In the genomic region with DNA sequence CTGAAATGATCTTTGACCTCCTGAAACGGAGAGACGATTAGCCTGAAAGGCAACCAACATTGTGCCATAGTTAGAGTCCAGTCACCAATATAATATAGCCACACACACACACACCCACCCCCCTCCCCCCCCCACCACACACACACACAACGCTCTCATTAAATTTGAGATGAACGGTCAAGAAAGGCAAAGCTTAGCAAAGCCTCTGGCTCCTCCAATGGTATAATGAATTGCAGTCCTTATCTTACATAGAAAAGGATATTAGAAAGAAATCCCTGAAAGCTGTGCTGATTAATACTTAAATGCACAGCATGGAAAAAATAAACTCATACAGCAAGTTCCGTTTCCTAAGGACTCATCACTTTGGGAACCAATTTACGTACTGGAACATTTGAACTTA, we compare ENCODE assay signal across 1 cellular context.
TF ChIP-seq lines count a peak whose summit lies in the region.

No MANE protein-coding gene starts in this region.

TF ChIP-seq in H1, 55 proteins besides CTCF, POLR2A, EP300 and RAD21:
- TF ChIP-seq RNF2 (IDR thresholded peaks at IDR 0.05; ENCODE audit: borderline replicate concordance, low read depth, low read length, missing control alignments, poor library complexity, severe bottlenecking) (no peak), RXRA (IDR thresholded peaks at IDR 0.05; ENCODE audit: insufficient read depth, low read depth, low read length) (no peak), SIN3A (conservative IDR thresholded peaks at IDR 0.05 in 1 of 2, IDR thresholded peaks at IDR 0.05 in 1 of 2; ENCODE audit: low read depth in 1 of 2, low read length in 2 of 2) (no peak), BCL11A (IDR thresholded peaks at IDR 0.05; ENCODE audit: low read depth in 2 of 2, low read length in 2 of 2) (no peak), POLR2AphosphoS5 (IDR thresholded peaks at IDR 0.05; ENCODE audit: low read depth, low read length) (no peak), SRF (IDR thresholded peaks at IDR 0.05; ENCODE audit: low read depth, low read length) (no peak), CTBP2 (IDR thresholded peaks at IDR 0.05; ENCODE audit: borderline replicate concordance, insufficient read depth, insufficient read length, low read length) (no peak), KDM4A (IDR thresholded peaks at IDR 0.05; ENCODE audit: low read depth, low read length, severe bottlenecking) (no peak), BRCA1 (IDR thresholded peaks at IDR 0.05; ENCODE audit: low read depth, low read length) (no peak), CBX8 (IDR thresholded peaks at IDR 0.05; ENCODE audit: borderline replicate concordance, low read depth, low read length) (no peak), TAF1 (IDR thresholded peaks at IDR 0.05; ENCODE audit: low read depth, low read length) (no peak), CBX5 (IDR thresholded peaks at IDR 0.05; ENCODE audit: low read depth, low read length) (no peak), JUND (IDR thresholded peaks at IDR 0.05; ENCODE audit: low read length) (no peak), ZNF274 (IDR thresholded peaks at IDR 0.05; ENCODE audit: borderline replicate concordance, extremely low read depth, low read length) (no peak), SIX5 (IDR thresholded peaks at IDR 0.05; ENCODE audit: low read depth, low read length) (no peak), CHD2 (IDR thresholded peaks at IDR 0.05; ENCODE audit: low read length) (no peak), KDM1A (IDR thresholded peaks at IDR 0.05; ENCODE audit: borderline replicate concordance, low read length) (no peak)
- TF ChIP-seq, protein P1, sequence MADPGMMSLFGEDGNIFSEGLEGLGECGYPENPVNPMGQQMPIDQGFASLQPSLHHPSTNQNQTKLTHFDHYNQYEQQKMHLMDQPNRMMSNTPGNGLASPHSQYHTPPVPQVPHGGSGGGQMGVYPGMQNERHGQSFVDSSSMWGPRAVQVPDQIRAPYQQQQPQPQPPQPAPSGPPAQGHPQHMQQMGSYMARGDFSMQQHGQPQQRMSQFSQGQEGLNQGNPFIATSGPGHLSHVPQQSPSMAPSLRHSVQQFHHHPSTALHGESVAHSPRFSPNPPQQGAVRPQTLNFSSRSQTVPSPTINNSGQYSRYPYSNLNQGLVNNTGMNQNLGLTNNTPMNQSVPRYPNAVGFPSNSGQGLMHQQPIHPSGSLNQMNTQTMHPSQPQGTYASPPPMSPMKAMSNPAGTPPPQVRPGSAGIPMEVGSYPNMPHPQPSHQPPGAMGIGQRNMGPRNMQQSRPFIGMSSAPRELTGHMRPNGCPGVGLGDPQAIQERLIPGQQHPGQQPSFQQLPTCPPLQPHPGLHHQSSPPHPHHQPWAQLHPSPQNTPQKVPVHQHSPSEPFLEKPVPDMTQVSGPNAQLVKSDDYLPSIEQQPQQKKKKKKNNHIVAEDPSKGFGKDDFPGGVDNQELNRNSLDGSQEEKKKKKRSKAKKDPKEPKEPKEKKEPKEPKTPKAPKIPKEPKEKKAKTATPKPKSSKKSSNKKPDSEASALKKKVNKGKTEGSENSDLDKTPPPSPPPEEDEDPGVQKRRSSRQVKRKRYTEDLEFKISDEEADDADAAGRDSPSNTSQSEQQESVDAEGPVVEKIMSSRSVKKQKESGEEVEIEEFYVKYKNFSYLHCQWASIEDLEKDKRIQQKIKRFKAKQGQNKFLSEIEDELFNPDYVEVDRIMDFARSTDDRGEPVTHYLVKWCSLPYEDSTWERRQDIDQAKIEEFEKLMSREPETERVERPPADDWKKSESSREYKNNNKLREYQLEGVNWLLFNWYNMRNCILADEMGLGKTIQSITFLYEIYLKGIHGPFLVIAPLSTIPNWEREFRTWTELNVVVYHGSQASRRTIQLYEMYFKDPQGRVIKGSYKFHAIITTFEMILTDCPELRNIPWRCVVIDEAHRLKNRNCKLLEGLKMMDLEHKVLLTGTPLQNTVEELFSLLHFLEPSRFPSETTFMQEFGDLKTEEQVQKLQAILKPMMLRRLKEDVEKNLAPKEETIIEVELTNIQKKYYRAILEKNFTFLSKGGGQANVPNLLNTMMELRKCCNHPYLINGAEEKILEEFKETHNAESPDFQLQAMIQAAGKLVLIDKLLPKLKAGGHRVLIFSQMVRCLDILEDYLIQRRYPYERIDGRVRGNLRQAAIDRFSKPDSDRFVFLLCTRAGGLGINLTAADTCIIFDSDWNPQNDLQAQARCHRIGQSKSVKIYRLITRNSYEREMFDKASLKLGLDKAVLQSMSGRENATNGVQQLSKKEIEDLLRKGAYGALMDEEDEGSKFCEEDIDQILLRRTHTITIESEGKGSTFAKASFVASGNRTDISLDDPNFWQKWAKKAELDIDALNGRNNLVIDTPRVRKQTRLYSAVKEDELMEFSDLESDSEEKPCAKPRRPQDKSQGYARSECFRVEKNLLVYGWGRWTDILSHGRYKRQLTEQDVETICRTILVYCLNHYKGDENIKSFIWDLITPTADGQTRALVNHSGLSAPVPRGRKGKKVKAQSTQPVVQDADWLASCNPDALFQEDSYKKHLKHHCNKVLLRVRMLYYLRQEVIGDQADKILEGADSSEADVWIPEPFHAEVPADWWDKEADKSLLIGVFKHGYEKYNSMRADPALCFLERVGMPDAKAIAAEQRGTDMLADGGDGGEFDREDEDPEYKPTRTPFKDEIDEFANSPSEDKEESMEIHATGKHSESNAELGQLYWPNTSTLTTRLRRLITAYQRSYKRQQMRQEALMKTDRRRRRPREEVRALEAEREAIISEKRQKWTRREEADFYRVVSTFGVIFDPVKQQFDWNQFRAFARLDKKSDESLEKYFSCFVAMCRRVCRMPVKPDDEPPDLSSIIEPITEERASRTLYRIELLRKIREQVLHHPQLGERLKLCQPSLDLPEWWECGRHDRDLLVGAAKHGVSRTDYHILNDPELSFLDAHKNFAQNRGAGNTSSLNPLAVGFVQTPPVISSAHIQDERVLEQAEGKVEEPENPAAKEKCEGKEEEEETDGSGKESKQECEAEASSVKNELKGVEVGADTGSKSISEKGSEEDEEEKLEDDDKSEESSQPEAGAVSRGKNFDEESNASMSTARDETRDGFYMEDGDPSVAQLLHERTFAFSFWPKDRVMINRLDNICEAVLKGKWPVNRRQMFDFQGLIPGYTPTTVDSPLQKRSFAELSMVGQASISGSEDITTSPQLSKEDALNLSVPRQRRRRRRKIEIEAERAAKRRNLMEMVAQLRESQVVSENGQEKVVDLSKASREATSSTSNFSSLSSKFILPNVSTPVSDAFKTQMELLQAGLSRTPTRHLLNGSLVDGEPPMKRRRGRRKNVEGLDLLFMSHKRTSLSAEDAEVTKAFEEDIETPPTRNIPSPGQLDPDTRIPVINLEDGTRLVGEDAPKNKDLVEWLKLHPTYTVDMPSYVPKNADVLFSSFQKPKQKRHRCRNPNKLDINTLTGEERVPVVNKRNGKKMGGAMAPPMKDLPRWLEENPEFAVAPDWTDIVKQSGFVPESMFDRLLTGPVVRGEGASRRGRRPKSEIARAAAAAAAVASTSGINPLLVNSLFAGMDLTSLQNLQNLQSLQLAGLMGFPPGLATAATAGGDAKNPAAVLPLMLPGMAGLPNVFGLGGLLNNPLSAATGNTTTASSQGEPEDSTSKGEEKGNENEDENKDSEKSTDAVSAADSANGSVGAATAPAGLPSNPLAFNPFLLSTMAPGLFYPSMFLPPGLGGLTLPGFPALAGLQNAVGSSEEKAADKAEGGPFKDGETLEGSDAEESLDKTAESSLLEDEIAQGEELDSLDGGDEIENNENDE (IDR thresholded peaks at IDR 0.05; ENCODE audit: insufficient replicate concordance, low read length), result no peak
- TF ChIP-seq, protein P2, sequence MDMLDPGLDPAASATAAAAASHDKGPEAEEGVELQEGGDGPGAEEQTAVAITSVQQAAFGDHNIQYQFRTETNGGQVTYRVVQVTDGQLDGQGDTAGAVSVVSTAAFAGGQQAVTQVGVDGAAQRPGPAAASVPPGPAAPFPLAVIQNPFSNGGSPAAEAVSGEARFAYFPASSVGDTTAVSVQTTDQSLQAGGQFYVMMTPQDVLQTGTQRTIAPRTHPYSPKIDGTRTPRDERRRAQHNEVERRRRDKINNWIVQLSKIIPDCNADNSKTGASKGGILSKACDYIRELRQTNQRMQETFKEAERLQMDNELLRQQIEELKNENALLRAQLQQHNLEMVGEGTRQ (IDR thresholded peaks at IDR 0.05; ENCODE audit: low read length), result no peak
- TF ChIP-seq, protein P3, sequence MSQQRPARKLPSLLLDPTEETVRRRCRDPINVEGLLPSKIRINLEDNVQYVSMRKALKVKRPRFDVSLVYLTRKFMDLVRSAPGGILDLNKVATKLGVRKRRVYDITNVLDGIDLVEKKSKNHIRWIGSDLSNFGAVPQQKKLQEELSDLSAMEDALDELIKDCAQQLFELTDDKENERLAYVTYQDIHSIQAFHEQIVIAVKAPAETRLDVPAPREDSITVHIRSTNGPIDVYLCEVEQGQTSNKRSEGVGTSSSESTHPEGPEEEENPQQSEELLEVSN (IDR thresholded peaks at IDR 0.05), result no peak
TF ChIP-seq in H1: peak in this region for 0.
